In genomic region chr16:546909-547770, GRCh38 we compare ENCODE assay signal across 6 cellular contexts. TPM values are rescaled to one million over a fixed set of nuclear protein-coding genes. Genes with fewer than 3 reads are reported as not detected.
A peak's percentile ranks its signal among the peaks of the same experiment; 100 is the strongest.
DNase-seq lines count a peak whose midpoint lies in the region; ATAC-seq and TF ChIP-seq lines count a peak whose summit lies in the region.

No MANE protein-coding gene starts in this region.

- peak; percentile 32 to 38 for DNase-seq in activated CD4-positive, alpha-beta T cell treated with anti-CD3 and anti-CD28 coated beads, Interleukin-2, amount 50 U/mL, for 4 hours
- DNase-seq in right cardiac atrium: peak; percentile 65 to 91 (median 87)
- DNase-seq in tibial nerve (ENCODE audit: low spot score in 2 of 2): peak; percentile 54 to 55

- no peak overlapping the region for H3K4me3 ChIP-seq in right cardiac atrium (ENCODE audit: low read length)
- H3K4me3 ChIP-seq in tibial nerve: peak overlapping the region in 2 of 4 donors; percentile 15 to 17

- H3K4me1 ChIP-seq in right cardiac atrium (ENCODE audit: control insufficient read depth, insufficient read depth, low read length): no peaks in the 10 kb centered on the region
- peaks cover 0 to 14% (median 0%) of the 10 kb centered on the region in 4 donors for H3K4me1 ChIP-seq in tibial nerve

- no peak for TF ChIP-seq EP300 in tibial nerve (IDR thresholded peaks at IDR 0.05)

- intact Hi-C loops in right cardiac atrium (cut with DNase I): no loop called here

- ATAC-seq in GM19438 (IDR thresholded peaks at IDR 0.05; ENCODE audit: low read depth, unreplicated experiment) (peak; percentile 65), right cardiac atrium (peak; percentile 51 to 64), HG02938 (IDR thresholded peaks at IDR 0.05; ENCODE audit: unreplicated experiment) (no peak), HG02981 (IDR thresholded peaks at IDR 0.05; ENCODE audit: unreplicated experiment) (no peak)

- no peak overlapping the region for H3K27ac ChIP-seq in right cardiac atrium (ENCODE audit: low read length)
- no peak overlapping the region for H3K27ac ChIP-seq in tibial nerve

- peaks cover 5 to 89% (median 8%) of the 10 kb centered on the region in 3 donors for H3K36me3 ChIP-seq in tibial nerve

- 83% methylated on average over 60 of the region's 60 CpGs for WGBS in right cardiac atrium
- 67 to 74% methylated on average over 29 to 56 of the region's 60 CpGs for WGBS in tibial nerve, 2 donors

- H3K27me3 ChIP-seq in right cardiac atrium (ENCODE audit: control insufficient read depth, insufficient read depth): no peaks in the 10 kb centered on the region
- no peaks in the 10 kb centered on the region for H3K27me3 ChIP-seq in tibial nerve

- TF ChIP-seq POLR2A in tibial nerve (IDR thresholded peaks at IDR 0.05): no peak

- no peaks in the 10 kb centered on the region for H3K9me3 ChIP-seq in right cardiac atrium (ENCODE audit: control insufficient read depth, low read length)
- no peaks in the 10 kb centered on the region for H3K9me3 ChIP-seq in tibial nerve

- TF ChIP-seq CTCF in tibial nerve (IDR thresholded peaks at IDR 0.05): peak; percentile 32 to 69 (median 43)

RNA-seq across cellular contexts. Expression of gene PRR35, which starts 13.1 kb away (rescaled TPM):
- total RNA-seq in right cardiac atrium (not detected), tibial nerve (not detected)
- not detected for polyA plus RNA-seq in right cardiac atrium

RNA-seq across cellular contexts. Expression of gene CAPN15, which starts 19.6 kb away (rescaled TPM):
- total RNA-seq in right cardiac atrium (10 to 100 TPM; 15.4 to 22.1 (median 19.6) TPM), tibial nerve (10 to 100 TPM; 19.0 to 91.5 (median 52.5) TPM)
- polyA plus RNA-seq in right cardiac atrium: 16.9 TPM

RNA-seq across cellular contexts. Expression of gene NHLRC4, which starts 19.7 kb away (rescaled TPM):
- under 1 TPM; 0.22 to 0.62 (median 0.54) TPM for total RNA-seq in right cardiac atrium
- 0.84 TPM for polyA plus RNA-seq in right cardiac atrium
- total RNA-seq in tibial nerve: 1 to 10 TPM in 3 of 4 donors, under 1 TPM in 1; 0.98 to 5.2 (median 1.9) TPM

RNA-seq across cellular contexts. Expression of gene PIGQ, which starts 22.6 kb away (rescaled TPM):
- total RNA-seq in right cardiac atrium (10 to 100 TPM; 19.8 to 23.0 (median 21.6) TPM), tibial nerve (10 to 100 TPM; 49.2 to 89.6 (median 71.8) TPM)
- polyA plus RNA-seq in right cardiac atrium: 22.9 TPM

RNA-seq across cellular contexts. Expression of gene RAB40C, which starts 42.7 kb away (rescaled TPM):
- total RNA-seq in right cardiac atrium: 10 to 100 TPM; 10.9 to 13.4 (median 11.9) TPM
- polyA plus RNA-seq in right cardiac atrium: 13.4 TPM
- 10 to 100 TPM; 21.1 to 30.6 (median 27.5) TPM for total RNA-seq in tibial nerve

Comparison
In these comparisons a context has a peak if more than half of its experiments do, and no peak if none do; other contexts are left out.
1. ATAC-seq: peak in GM19438 (single experiment) and right cardiac atrium (2 of 2); none in HG02938 (single experiment) and HG02981 (single experiment).
2. DNase-seq: peak in every context shown above with its lines; median percentile 87 in right cardiac atrium; 54 in tibial nerve; 35 in activated CD4-positive, alpha-beta T cell treated with anti-CD3 and anti-CD28 coated beads, Interleukin-2, amount 50 U/mL, for 4 hours.